ENCODE assay signal across 26 cellular contexts in genomic region chr2:206428783-206429182, GRCh38. TPM values are rescaled to one million over a fixed set of nuclear protein-coding genes. Genes with fewer than 3 reads are reported as not detected.
"Had no signal": no experiment of that assay in that cellular context is flagged by ENCODE, and none has a peak within 500 bp of the region (broad histone marks: within the 10 kb centered on the region; RNA-seq: fewer than 3 reads in every experiment).

No MANE protein-coding gene starts in this region.

- H3K27ac ChIP-seq: neutrophil, ovary, parathyroid adenoma, psoas muscle, right lobe of liver, sigmoid colon, stomach, thoracic aorta, thyroid gland, tibial nerve, upper lobe of left lung, vagina had no signal

- H3K9ac ChIP-seq: parathyroid adenoma had no signal

- DNase-seq: nephron progenitor cell; nucleus accumbens; ovary; posterior cingulate gyrus; psoas muscle; right cardiac atrium; right lobe of liver; sigmoid colon; small intestine; stimulated activated CD4-positive, alpha-beta T cell treated with anti-CD3 and anti-CD28 coated beads, Interleukin-15, amount 100 ng/mL, for 24 hours; stimulated activated CD4-positive, alpha-beta T cell treated with anti-CD3 and anti-CD28 coated beads, Interleukin-2, amount 100 ng/mL, for 24 hours; stimulated activated CD4-positive, alpha-beta T cell treated with anti-CD3 and anti-CD28 coated beads, Interleukin-2, amount 100 ng/mL, for 48 hours; stimulated activated CD4-positive, alpha-beta T cell treated with anti-CD3 and anti-CD28 coated beads, Interleukin-4, amount 100 ng/mL, for 24 hours; stimulated activated naive B cell treated with anti-CD40 and anti-IgM and Interleukin-4, amounts not matched to agents 10 μg/mL and 1 μg/mL and 100 μg/mL, for 72 hours; stimulated activated naive CD4-positive, alpha-beta T cell treated with Interleukin-2 at 50 U/mL for 16 hours; stomach; thyroid gland; upper lobe of left lung had no signal

- H3K27me3 ChIP-seq: ovary, right lobe of liver, sigmoid colon, stomach, thyroid gland, tibial nerve, upper lobe of left lung, vagina had no signal

- H3K9me3 ChIP-seq: neutrophil, ovary, psoas muscle, right lobe of liver, sigmoid colon, stomach, thoracic aorta, thyroid gland, tibial nerve, upper lobe of left lung, vagina had no signal

- ATAC-seq: natural killer cell treated with Interleukin-12 subunit alpha and Interleukin-12 subunit beta and Interleukin-15 and Interleukin-18, amount 100 ng/mL, for 72 hours; psoas muscle; right cardiac atrium; right lobe of liver; stimulated activated effector memory CD8-positive, alpha-beta T cell treated with anti-CD3 and anti-CD28 coated beads, Interleukin-12 subunit alpha, Interleukin-12 subunit beta, amount 100 ng/mL, for 72 hours; stimulated activated naive B cell treated with anti-CD40 and anti-IgM and Interleukin-4, amounts not matched to agents 10 μg/mL and 1 μg/mL and 100 μg/mL, for 72 hours had no signal

- H3K4me3 ChIP-seq: ovary, psoas muscle, right lobe of liver, sigmoid colon, stomach, thoracic aorta, thyroid gland, tibial nerve, upper lobe of left lung, vagina had no signal

- H3K4me1 ChIP-seq: psoas muscle, right lobe of liver, sigmoid colon, stomach, thyroid gland, tibial nerve, upper lobe of left lung, vagina had no signal

- H3K36me3 ChIP-seq: neutrophil, ovary, right lobe of liver, sigmoid colon, stomach, thoracic aorta, thyroid gland, tibial nerve, upper lobe of left lung, vagina had no signal

- H2AFZ ChIP-seq: parathyroid adenoma had no signal

- H3K79me2 ChIP-seq: parathyroid adenoma had no signal

RNA-seq across cellular contexts. Expression of gene ADAM23, which starts 14.5 kb away (rescaled TPM):
- total RNA-seq: natural killer cell treated with Interleukin-12 subunit alpha and Interleukin-12 subunit beta and Interleukin-15 and Interleukin-18, amount 100 ng/mL, for 72 hours; renal cortical epithelial cell had no signal
